24 cellular contexts compared by ENCODE assay signal in genomic region chr10:70743430-70743788, GRCh38. TPM values are rescaled to one million over a fixed set of nuclear protein-coding genes. Genes with fewer than 3 reads are reported as not detected.
"Had no signal": no experiment of that assay in that cellular context is flagged by ENCODE, and none has a peak within 500 bp of the region (broad histone marks: within the 10 kb centered on the region; RNA-seq: fewer than 3 reads in every experiment).

No MANE protein-coding gene starts in this region.

- ATAC-seq: activated T-cell treated with anti-CD3 and anti-CD28 coated beads, Interleukin-2, amount 50 U/mL, for 72 hours had no signal

- H3K27ac Mint-ChIP-seq: activated naive CD4-positive, alpha-beta T cell treated with anti-CD3 and anti-CD28 coated beads, Interleukin-2, amount 50 U/mL, for 24 hours; nephron progenitor cell; progenitor cell of endocrine pancreas had no signal

- H3K27me3 Mint-ChIP-seq: activated naive CD4-positive, alpha-beta T cell treated with anti-CD3 and anti-CD28 coated beads, Interleukin-2, amount 50 U/mL, for 24 hours; stimulated activated naive CD8-positive, alpha-beta T cell treated with anti-CD3 and anti-CD28 coated beads, Interleukin-15, amount 100 ng/mL, for 72 hours had no signal

- DNase-seq: activated CD4-positive, alpha-beta T cell treated with anti-CD3 and anti-CD28 coated beads, Interleukin-2, amount 50 U/mL, for 4 hours; activated effector memory CD4-positive, alpha-beta T cell treated with anti-CD3 and anti-CD28 coated beads, Interleukin-2, amount 50 U/mL, for 16 hours; activated T-cell treated with anti-CD3 and anti-CD28 coated beads, Interleukin-2, amount 50 U/mL, for 72 hours; adrenal gland; nephron progenitor cell; stimulated activated CD4-positive, alpha-beta T cell treated with anti-CD3 and anti-CD28 coated beads, Interleukin-15, amount 100 ng/mL, for 24 hours; stimulated activated CD4-positive, alpha-beta T cell treated with anti-CD3 and anti-CD28 coated beads, Interleukin-2, amount 100 ng/mL, for 48 hours; stimulated activated naive CD8-positive, alpha-beta T cell treated with anti-CD3 and anti-CD28 coated beads, Interleukin-15, amount 100 ng/mL, for 72 hours; upper lobe of left lung had no signal

- H3K27ac ChIP-seq: cardiac muscle cell had no signal

- H3K4me3 ChIP-seq: adrenal gland, cardiac muscle cell, dorsolateral prefrontal cortex, right atrium auricular region, upper lobe of left lung had no signal

- H3K9me3 ChIP-seq: adrenal gland, right atrium auricular region, upper lobe of left lung had no signal

- H3K4me3 Mint-ChIP-seq: activated naive CD4-positive, alpha-beta T cell treated with anti-CD3 and anti-CD28 coated beads, Interleukin-2, amount 50 U/mL, for 24 hours; activated T-cell treated with anti-CD3 and anti-CD28 coated beads, Interleukin-2, amount 50 U/mL, for 72 hours; nephron progenitor cell had no signal

- H3K27me3 ChIP-seq: adrenal gland, cardiac muscle cell, dorsolateral prefrontal cortex, right atrium auricular region, upper lobe of left lung had no signal

- H3K36me3 Mint-ChIP-seq: activated naive CD4-positive, alpha-beta T cell treated with anti-CD3 and anti-CD28 coated beads, Interleukin-2, amount 50 U/mL, for 24 hours had no signal

- H3K36me3 ChIP-seq: adrenal gland, cardiac muscle cell, right atrium auricular region, upper lobe of left lung had no signal

- H3K9me3 Mint-ChIP-seq: activated naive CD4-positive, alpha-beta T cell treated with anti-CD3 and anti-CD28 coated beads, Interleukin-2, amount 50 U/mL, for 24 hours; activated T-cell treated with anti-CD3 and anti-CD28 coated beads, Interleukin-2, amount 50 U/mL, for 72 hours; nephron progenitor cell; stimulated activated naive CD8-positive, alpha-beta T cell treated with anti-CD3 and anti-CD28 coated beads, Interleukin-15, amount 100 ng/mL, for 72 hours had no signal

RNA-seq across cellular contexts. Expression of gene TBATA, which starts 41.8 kb away (rescaled TPM):
- total RNA-seq: activated CD8-positive, alpha-beta memory T cell treated with anti-CD3 and anti-CD28 coated beads for 36 hours; activated T-cell treated with anti-CD3 and anti-CD28 coated beads, Interleukin-2, amount 50 U/mL, for 72 hours; adrenal gland; cardiac muscle cell; dorsolateral prefrontal cortex; frontal cortex; kidney epithelial cell; liver; mesenteric fat pad; omental fat pad; progenitor cell of endocrine pancreas; right atrium auricular region; skeletal muscle tissue; T-helper 2 cell treated with Interferon-gamma antibody and Interleukin-4, amounts not matched to agents 100 ng/mL and 5 ng/mL, for 36 hours; temporal lobe; upper lobe of left lung had no signal
- polyA plus RNA-seq: cardiac muscle cell, esophagus, liver had no signal
